In genomic region chr9:78278177-78278777, GRCh38 we compare ENCODE assay signal across 16 cellular contexts. TPM values are rescaled to one million over a fixed set of nuclear protein-coding genes. Genes with fewer than 3 reads are reported as not detected.
DNase-seq lines count a peak whose midpoint lies in the region; ATAC-seq and TF ChIP-seq lines count a peak whose summit lies in the region.
"Had no signal": no experiment of that assay in that cellular context is flagged by ENCODE, and none has a peak within 500 bp of the region (broad histone marks: within the 10 kb centered on the region; RNA-seq: fewer than 3 reads in every experiment).

No MANE protein-coding gene starts in this region.

- DNase-seq in GM04503 (ENCODE audit: low read depth), result peak; percentile 77
- DNase-seq in RPMI7951 (ENCODE audit: low read depth), result peak; percentile 3
- DNase-seq in fibroblast of mammary gland (ENCODE audit: low read depth), result peak; percentile 92
- no peak for DNase-seq in osteoblast (ENCODE audit: insufficient read length, low spot score, missing footprints)
- DNase-seq in stimulated activated naive B cell treated with anti-CD40 and anti-IgM and Interleukin-4, amounts not matched to agents 10 μg/mL and 1 μg/mL and 100 μg/mL, for 72 hours, result no peak
- no peak for DNase-seq in DMS53 treated with DMSO at 0.1 percent for 48 hours (lab: John Stamatoyannopoulos, UW; ENCODE audit: unreplicated experiment)
- DNase-seq in cortex of kidney (lab: John Stamatoyannopoulos, UW), result no peak
- DNase-seq in progenitor cell of endocrine pancreas (ENCODE audit: low spot score, unreplicated experiment), result no peak
- DNase-seq: activated CD4-positive, alpha-beta T cell treated with anti-CD3 and anti-CD28 coated beads for 1 hour; COR-L47; head of caudate nucleus; NCI-H524 had no signal

- no peaks in the 10 kb centered on the region for H3K9me3 ChIP-seq in osteoblast (ENCODE audit: low read depth, low read length)

- no peaks in the 10 kb centered on the region for H3K9me3 Mint-ChIP-seq in stimulated activated naive B cell treated with anti-CD40 and anti-IgM and Interleukin-4, amounts not matched to agents 10 μg/mL and 1 μg/mL and 100 μg/mL, for 72 hours
- no peaks in the 10 kb centered on the region for H3K9me3 Mint-ChIP-seq in progenitor cell of endocrine pancreas (ENCODE audit: low read depth)
- H3K9me3 Mint-ChIP-seq: activated T-helper 2 cell treated with anti-CD3 and anti-CD28 coated beads, Interferon-gamma antibody, Interleukin-2, Interleukin-4, amounts not matched to agents 10 μg/mL and 5 μg/mL and 100 μg/mL, durations not matched to agents 14 hours and 24 hours and 36 hours had no signal

- H3K4me3 ChIP-seq in fibroblast of mammary gland (ENCODE audit: control insufficient read depth, low read depth, low read length), result no peak overlapping the region
- no peak overlapping the region for H3K4me3 ChIP-seq in osteoblast (ENCODE audit: insufficient read depth, low read length)
- H3K4me3 ChIP-seq: GM12878, skin epidermis had no signal

- TF ChIP-seq CTCF in fibroblast of mammary gland (conservative IDR thresholded peaks at IDR 0.05; ENCODE audit: control insufficient read depth, insufficient read depth, low read depth, low read length) (no peak), osteoblast (IDR thresholded peaks at IDR 0.05; ENCODE audit: extremely low read depth, low read depth, low read length) (no peak), progenitor cell of endocrine pancreas (IDR thresholded peaks at IDR 0.05; ENCODE audit: unreplicated experiment) (no peak)

- no peak overlapping the region for H3K27ac ChIP-seq in osteoblast (ENCODE audit: low read depth, low read length)

- no peaks in the 10 kb centered on the region for H3K27me3 Mint-ChIP-seq in stimulated activated naive B cell treated with anti-CD40 and anti-IgM and Interleukin-4, amounts not matched to agents 10 μg/mL and 1 μg/mL and 100 μg/mL, for 72 hours
- H3K27me3 Mint-ChIP-seq in progenitor cell of endocrine pancreas, result no peaks in the 10 kb centered on the region

- no peaks in the 10 kb centered on the region for H3K4me1 Mint-ChIP-seq in stimulated activated naive B cell treated with anti-CD40 and anti-IgM and Interleukin-4, amounts not matched to agents 10 μg/mL and 1 μg/mL and 100 μg/mL, for 72 hours
- peaks cover 14% of the 10 kb centered on the region for H3K4me1 Mint-ChIP-seq in progenitor cell of endocrine pancreas (ENCODE audit: low read depth)

- H3K27me3 ChIP-seq in osteoblast (ENCODE audit: insufficient read depth, low read length), result no peaks in the 10 kb centered on the region

- no peaks in the 10 kb centered on the region for H3K36me3 ChIP-seq in osteoblast (ENCODE audit: insufficient read depth, low read length)

- no peaks in the 10 kb centered on the region for H3K4me1 ChIP-seq in osteoblast (ENCODE audit: insufficient read depth, low read length)

- H2AFZ ChIP-seq in osteoblast (ENCODE audit: low read length), result no peak overlapping the region

- ATAC-seq in stimulated activated naive B cell treated with anti-CD40 and anti-IgM and Interleukin-4, amounts not matched to agents 10 μg/mL and 1 μg/mL and 100 μg/mL, for 72 hours (replicated peaks), result no peak
- ATAC-seq: GM12878, SK-N-SH treated with all-trans-retinoic acid at 6 μM for 48 hours had no signal

- peaks cover 2 to 6% of the 10 kb centered on the region in 2 donors for H3K36me3 Mint-ChIP-seq in stimulated activated naive B cell treated with anti-CD40 and anti-IgM and Interleukin-4, amounts not matched to agents 10 μg/mL and 1 μg/mL and 100 μg/mL, for 72 hours
- H3K36me3 Mint-ChIP-seq in progenitor cell of endocrine pancreas (ENCODE audit: insufficient read depth), result peaks cover 5% of the 10 kb centered on the region

- no peaks in the 10 kb centered on the region for H3K79me2 ChIP-seq in osteoblast (ENCODE audit: insufficient read depth, low read length)

- H3K27ac Mint-ChIP-seq in stimulated activated naive B cell treated with anti-CD40 and anti-IgM and Interleukin-4, amounts not matched to agents 10 μg/mL and 1 μg/mL and 100 μg/mL, for 72 hours, result no peak overlapping the region
- H3K27ac Mint-ChIP-seq in progenitor cell of endocrine pancreas, result no peak overlapping the region
- H3K27ac Mint-ChIP-seq: activated T-helper 2 cell treated with anti-CD3 and anti-CD28 coated beads, Interferon-gamma antibody, Interleukin-2, Interleukin-4, amounts not matched to agents 10 μg/mL and 5 μg/mL and 100 μg/mL, durations not matched to agents 14 hours and 24 hours and 36 hours had no signal

- H3K4me3 Mint-ChIP-seq in stimulated activated naive B cell treated with anti-CD40 and anti-IgM and Interleukin-4, amounts not matched to agents 10 μg/mL and 1 μg/mL and 100 μg/mL, for 72 hours, result no peak overlapping the region
- no peak overlapping the region for H3K4me3 Mint-ChIP-seq in progenitor cell of endocrine pancreas (ENCODE audit: low read depth)

- H4K20me1 ChIP-seq in osteoblast (ENCODE audit: insufficient read depth, low read length), result no peaks in the 10 kb centered on the region

- H3K4me2 ChIP-seq in osteoblast (ENCODE audit: insufficient read depth, low read length), result peak overlapping the region; percentile 7

RNA-seq across cellular contexts. Expression of gene PSAT1, which starts 18.6 kb away (rescaled TPM):
- total RNA-seq in RPMI7951 (2014; rRNA removed; shearing (Covaris generic)), result 46.7 and 57.4 TPM in 2 replicates
- total RNA-seq in osteoblast (175 and 182 TPM in 2 replicates), progenitor cell of endocrine pancreas (67.4 and 73.2 TPM in 2 replicates)

RNA-seq across cellular contexts. Expression of gene CEP78, which starts 42.4 kb away (rescaled TPM):
- 28.0 and 32.3 TPM in 2 replicates for total RNA-seq in RPMI7951 (2014; rRNA removed; shearing (Covaris generic))
- total RNA-seq in osteoblast, result 16.6 and 19.2 TPM in 2 replicates
- total RNA-seq in progenitor cell of endocrine pancreas, result 59.5 and 61.9 TPM in 2 replicates

Comparison
In these comparisons a context has a peak if more than half of its experiments do, and no peak if none do; other contexts are left out.
1. DNase-seq: peak in GM04503 (single experiment), RPMI7951 (single experiment) and fibroblast of mammary gland (single experiment); none in osteoblast (single experiment), stimulated activated naive B cell treated with anti-CD40 and anti-IgM and Interleukin-4, amounts not matched to agents 10 μg/mL and 1 μg/mL and 100 μg/mL, for 72 hours (single experiment), DMS53 treated with DMSO at 0.1 percent for 48 hours (single experiment), cortex of kidney (single experiment) and progenitor cell of endocrine pancreas (single experiment).